Comparison of ENCODE assay signal across 2 cellular contexts in genomic region chr10:30436200-30436599, GRCh38.
TF ChIP-seq lines count a peak whose summit lies in the region.

No MANE protein-coding gene starts in this region.

TF ChIP-seq in K562, 482 proteins besides CTCF, POLR2A, EP300 and RAD21 (continues in another document):
- TF ChIP-seq ATF7 (IDR thresholded peaks at IDR 0.05) (no peak), ILF3 (IDR thresholded peaks at IDR 0.05; ENCODE audit: borderline replicate concordance) (no peak), ZNF354B (CRISPR knock-in tag; IDR thresholded peaks at IDR 0.05) (no peak), NELFE (IDR thresholded peaks at IDR 0.05; ENCODE audit: insufficient read depth, insufficient read length) (no peak), NFYB (IDR thresholded peaks at IDR 0.05; ENCODE audit: extremely low read depth, insufficient read length) (no peak), SFPQ (IDR thresholded peaks at IDR 0.05; ENCODE audit: low read depth, low read length) (no peak), MIER1 (IDR thresholded peaks at IDR 0.05; ENCODE audit: low read depth) (no peak), SETDB1 (IDR thresholded peaks at IDR 0.05; ENCODE audit: low read length) (no peak), ZFX (CRISPR knock-in tag; IDR thresholded peaks at IDR 0.05) (0 out of 2 replicates have a peak, but pooled peaks have one; percentile 32), RCOR1 (IDR thresholded peaks at IDR 0.05; ENCODE audit: borderline replicate concordance in 1 of 2, low read depth in 2 of 2, low read length in 2 of 2) (0 out of 4 replicates have a peak, but pooled peaks of 1 of the 2 experiments have one; percentile 42), MEF2A (IDR thresholded peaks at IDR 0.05; ENCODE audit: control insufficient read depth, low read depth, low read length) (no peak), RFX1 (IDR thresholded peaks at IDR 0.05) (peak; percentile 70), AFF1 (IDR thresholded peaks at IDR 0.05; ENCODE audit: low read depth in 1 of 2, partially characterized antibody in 2 of 2) (no peak), CBFA2T3 (IDR thresholded peaks at IDR 0.05) (peak; percentile 25; the same call in 1 of the 2 replicates), CHCHD3 (CRISPR knock-in tag; IDR thresholded peaks at IDR 0.05) (no peak), CHD1 (IDR thresholded peaks at IDR 0.05; ENCODE audit: low read length) (no peak), YBX1 (IDR thresholded peaks at IDR 0.05) (no peak), SMARCA5 (IDR thresholded peaks at IDR 0.05) (no peak), KAT7 (CRISPR knock-in tag; IDR thresholded peaks at IDR 0.05; ENCODE audit: borderline replicate concordance) (0 out of 2 replicates have a peak, but pooled peaks have one; percentile 23), HDGF (IDR thresholded peaks at IDR 0.05) (no peak), HNRNPH1 (optimal IDR thresholded peaks at IDR 0.05; ENCODE audit: low read depth, low read length) (no peak), UBTF (IDR thresholded peaks at IDR 0.05; ENCODE audit: borderline replicate concordance in 1 of 2, low read depth in 2 of 2, low read length in 2 of 2) (0 out of 4 replicates have a peak, but pooled peaks of 1 of the 2 experiments have one; percentile 42), ZNF277 (CRISPR knock-in tag; IDR thresholded peaks at IDR 0.05; ENCODE audit: borderline replicate concordance) (no peak)

TF ChIP-seq in HepG2, 621 proteins besides CTCF, POLR2A, EP300 and RAD21:
- TF ChIP-seq SAP130 (CRISPR knock-in tag; IDR thresholded peaks at IDR 0.05; ENCODE audit: low read depth), result peak; percentile 58
- no peak for TF ChIP-seq KDM2A (CRISPR knock-in tag; IDR thresholded peaks at IDR 0.05; ENCODE audit: borderline replicate concordance, low read depth)
